ENCODE assay signal across 9 cellular contexts in genomic region chr18:63848159-63848558, GRCh38. TPM values are rescaled to one million over a fixed set of nuclear protein-coding genes. Genes with fewer than 3 reads are reported as not detected.
DNase-seq lines count a peak whose midpoint lies in the region; ATAC-seq, FAIRE-seq and TF ChIP-seq lines count a peak whose summit lies in the region.
"Had no signal": no experiment of that assay in that cellular context is flagged by ENCODE, and none has a peak within 500 bp of the region (broad histone marks: within the 10 kb centered on the region; RNA-seq: fewer than 3 reads in every experiment).

No MANE protein-coding gene starts in this region.

- H3K4me3 Mint-ChIP-seq in naive thymus-derived CD8-positive, alpha-beta T cell, result no peak overlapping the region

- in situ Hi-C loops in GM13976 (cut with MboI; ENCODE audit: low sequenced_read_pairs, unreplicated experiment), result loop anchor here (10.0 kb wide), 2 partner anchors 87 to 323 kb away; no protein-coding TSS in a partner anchor

- peak; percentile 56 for ATAC-seq in HG03521 (IDR thresholded peaks at IDR 0.05; ENCODE audit: unreplicated experiment)
- ATAC-seq in HG03025 (IDR thresholded peaks at IDR 0.05; ENCODE audit: low FRiP score, unreplicated experiment), result no peak
- ATAC-seq in naive thymus-derived CD8-positive, alpha-beta T cell, result no peak

- peaks cover 0 to 8% (median 2%) of the 10 kb centered on the region in 5 donors for H3K27me3 Mint-ChIP-seq in naive thymus-derived CD8-positive, alpha-beta T cell

- H2AFZ ChIP-seq in OCI-LY1 (ENCODE audit: low read length) (no peak overlapping the region), endothelial cell of umbilical vein (ENCODE audit: low read depth, low read length) (no peak overlapping the region), osteoblast (ENCODE audit: low read length) (no peak overlapping the region)

- no peaks in the 10 kb centered on the region for H3K4me1 Mint-ChIP-seq in naive thymus-derived CD8-positive, alpha-beta T cell

- no peaks in the 10 kb centered on the region for H3K9me3 Mint-ChIP-seq in naive thymus-derived CD8-positive, alpha-beta T cell

- no TSS peak for BruUV-seq in endothelial cell of umbilical vein (replicated peaks; lab: Mats Ljungman, UMichigan)

- no peaks in the 10 kb centered on the region for H3K36me3 Mint-ChIP-seq in naive thymus-derived CD8-positive, alpha-beta T cell

- no peak overlapping the region for H3K4me3 ChIP-seq in OCI-LY1 (ENCODE audit: low read depth, low read length, poor library complexity, severe bottlenecking)
- H3K4me3 ChIP-seq in endothelial cell of umbilical vein (replicated peaks in 1 of 3; ENCODE audit: insufficient read depth in 1 of 3, low read depth in 1 of 3, low read length in 3 of 3), result no peak overlapping the region
- no peak overlapping the region for H3K4me3 ChIP-seq in osteoblast (ENCODE audit: insufficient read depth, low read length)

- H3K27me3 ChIP-seq in OCI-LY1 (ENCODE audit: insufficient read depth, low read length) (no peaks in the 10 kb centered on the region), endothelial cell of umbilical vein (ENCODE audit: control insufficient read depth in 2 of 2, insufficient read depth in 2 of 2, low read length in 2 of 2) (no peaks in the 10 kb centered on the region), osteoblast (ENCODE audit: insufficient read depth, low read length) (peaks cover 12% of the 10 kb centered on the region)

- FAIRE-seq in endothelial cell of umbilical vein (lab: Jason Lieb, UNC), result peak; percentile 65

- TF ChIP-seq CTCF in GM13976 (IDR thresholded peaks at IDR 0.05; ENCODE audit: borderline replicate concordance, control extremely low read depth, extremely low read depth, insufficient read depth, missing control alignments), result peak; percentile 65
- peak; percentile 56 for TF ChIP-seq CTCF in OCI-LY1 (IDR thresholded peaks at IDR 0.05; ENCODE audit: low read length)
- TF ChIP-seq CTCF in endothelial cell of umbilical vein (IDR thresholded peaks at IDR 0.05; ENCODE audit: extremely low read depth in 1 of 2, insufficient read depth in 1 of 2, low read depth in 1 of 2, low read length in 2 of 2), result peak; percentile 56 to 57
- peak; percentile 76 for TF ChIP-seq CTCF in osteoblast (IDR thresholded peaks at IDR 0.05; ENCODE audit: extremely low read depth, low read depth, low read length)

- CTCF ChIA-PET in endothelial cell of umbilical vein (lab: Charles Lee), result interaction anchor here (1.2 to 2.0 kb wide), 2 partner anchors 88 to 337 kb away, joined by 4 to 10 read pairs; no protein-coding TSS in a partner anchor

- H3K4me1 ChIP-seq in OCI-LY1 (ENCODE audit: insufficient read depth, low read length, severe bottlenecking) (no peaks in the 10 kb centered on the region), endothelial cell of umbilical vein (ENCODE audit: control insufficient read depth, extremely low read depth, insufficient read depth, low read length) (no peaks in the 10 kb centered on the region), osteoblast (ENCODE audit: insufficient read depth, low read length) (no peaks in the 10 kb centered on the region)

- H3K36me3 ChIP-seq in OCI-LY1 (ENCODE audit: insufficient read depth, low read length) (no peaks in the 10 kb centered on the region), endothelial cell of umbilical vein (ENCODE audit: control insufficient read depth in 2 of 2, extremely low read depth in 1 of 2, insufficient read depth in 2 of 2, low read length in 2 of 2) (no peaks in the 10 kb centered on the region), osteoblast (ENCODE audit: insufficient read depth, low read length) (no peaks in the 10 kb centered on the region)

- H3K79me2 ChIP-seq in OCI-LY1 (ENCODE audit: insufficient read depth, low read length) (no peaks in the 10 kb centered on the region), endothelial cell of umbilical vein (ENCODE audit: control insufficient read depth, insufficient read depth, low read length) (no peaks in the 10 kb centered on the region), osteoblast (ENCODE audit: insufficient read depth, low read length) (no peaks in the 10 kb centered on the region)

- H4K20me1 ChIP-seq in OCI-LY1 (ENCODE audit: insufficient read depth, low read length), result no peaks in the 10 kb centered on the region
- no peaks in the 10 kb centered on the region for H4K20me1 ChIP-seq in endothelial cell of umbilical vein (replicated peaks; ENCODE audit: control insufficient read depth, extremely low read depth, insufficient read depth, low read length)
- no peaks in the 10 kb centered on the region for H4K20me1 ChIP-seq in osteoblast (ENCODE audit: insufficient read depth, low read length)

- no peak overlapping the region for H3K27ac Mint-ChIP-seq in naive thymus-derived CD8-positive, alpha-beta T cell

- intact Hi-C loops in endothelial cell of umbilical vein (cut with micrococcal nuclease), result loop anchor here (1.0 to 5.0 kb wide), 3 partner anchors 88 to 330 kb away; no protein-coding TSS in a partner anchor

- H3K27ac ChIP-seq in OCI-LY1 (ENCODE audit: low read depth, low read length, poor library complexity, severe bottlenecking) (no peak overlapping the region), endothelial cell of umbilical vein (ENCODE audit: insufficient read depth, low read depth, low read length) (no peak overlapping the region), osteoblast (ENCODE audit: low read depth, low read length) (no peak overlapping the region)

- no peaks in the 10 kb centered on the region for H3F3A ChIP-seq in OCI-LY1 (ENCODE audit: insufficient read depth, low read length)

- H3K9me3 ChIP-seq in OCI-LY1 (ENCODE audit: low read length) (no peaks in the 10 kb centered on the region), endothelial cell of umbilical vein (replicated peaks; ENCODE audit: control insufficient read depth, insufficient read depth, low read length) (no peaks in the 10 kb centered on the region), osteoblast (ENCODE audit: low read depth, low read length) (no peaks in the 10 kb centered on the region)

- POLR2A ChIA-PET in endothelial cell of umbilical vein (lab: Charles Lee), result no interaction called here
- POLR2A ChIA-PET in naive thymus-derived CD8-positive, alpha-beta T cell (lab: Charles Lee), result no interaction called here

- TF ChIP-seq POLR2A in endothelial cell of umbilical vein (IDR thresholded peaks at IDR 0.05; ENCODE audit: low read depth, low read length), result no peak

- dilution Hi-C loops in endothelial cell of umbilical vein (cut with MboI; ENCODE audit: extremely low pct_ligation_motif_present, low sequenced_read_pairs), result no loop called here

- H3K9me1 ChIP-seq in endothelial cell of umbilical vein (replicated peaks; ENCODE audit: control insufficient read depth, extremely low read depth, insufficient read depth, low read length), result no peaks in the 10 kb centered on the region

- H3K4me2 ChIP-seq in OCI-LY1 (ENCODE audit: low read length), result no peak overlapping the region
- H3K4me2 ChIP-seq in endothelial cell of umbilical vein (ENCODE audit: insufficient read depth, low read length), result no peak overlapping the region
- H3K4me2 ChIP-seq in osteoblast (ENCODE audit: insufficient read depth, low read length), result no peak overlapping the region

- H3K9ac ChIP-seq in OCI-LY1 (ENCODE audit: low read length) (no peak overlapping the region), endothelial cell of umbilical vein (replicated peaks; ENCODE audit: extremely low read depth, insufficient read depth, low read length) (no peak overlapping the region)

- DNase-seq in AG08395 (ENCODE audit: low spot score), result peak; percentile 54
- no peak for DNase-seq in GM13976 (ENCODE audit: low spot score)
- peak; percentile 62 for DNase-seq in endothelial cell of umbilical vein (ENCODE audit: low read depth, low spot score)
- DNase-seq in osteoblast (ENCODE audit: insufficient read length, low spot score, missing footprints), result no peak
- no peak for DNase-seq in naive thymus-derived CD8-positive, alpha-beta T cell

- H3K9me2 ChIP-seq in OCI-LY1 (ENCODE audit: low read depth, low read length), result no peaks in the 10 kb centered on the region

TF ChIP-seq in endothelial cell of umbilical vein, 7 proteins besides CTCF, POLR2A, EP300 and RAD21:
- TF ChIP-seq MYC (IDR thresholded peaks at IDR 0.05; ENCODE audit: low read depth, low read length), result no peak
- TF ChIP-seq GATA2 (IDR thresholded peaks at IDR 0.05; ENCODE audit: insufficient read depth, insufficient read length, low read depth, low read length), result no peak
- no peak for TF ChIP-seq FOS (IDR thresholded peaks at IDR 0.05; ENCODE audit: borderline replicate concordance, insufficient read depth, low read length)
- TF ChIP-seq EZH2 (IDR thresholded peaks at IDR 0.05; ENCODE audit: borderline replicate concordance, low read depth, low read length, severe bottlenecking), result no peak
- no peak for TF ChIP-seq MAX (IDR thresholded peaks at IDR 0.05; ENCODE audit: insufficient read depth, insufficient read length)
TF ChIP-seq in endothelial cell of umbilical vein: peak in this region for 0.

RNA-seq across cellular contexts. Expression of gene SERPINB2, which starts 39.3 kb away (rescaled TPM):
- 0.24 and 0.39 TPM in 2 replicates for total RNA-seq in endothelial cell of umbilical vein
- polyA plus RNA-seq in endothelial cell of umbilical vein, result 2.0 and 2.5 TPM in 2 replicates
- polyA plus RNA-seq in endothelial cell of umbilical vein (2011; cell fraction: cytosol; rRNA removed), result 5.7 and 10.5 TPM in 2 replicates
- 15.3 and 26.8 TPM in 2 replicates for polyA plus RNA-seq in endothelial cell of umbilical vein (2011; cell fraction: nucleus; rRNA removed)
- polyA plus RNA-seq in endothelial cell of umbilical vein (2012), result 0.34 and 10.5 TPM in 2 replicates
- 0.83 and 2.8 TPM in 2 replicates for polyA minus RNA-seq in endothelial cell of umbilical vein
- not detected for polyA minus RNA-seq in endothelial cell of umbilical vein (2011; cell fraction: cytosol; rRNA and poly(A)+ RNA removed)
- polyA minus RNA-seq in endothelial cell of umbilical vein (2011; cell fraction: nucleus; rRNA and poly(A)+ RNA removed), result 7.7 and 14.2 TPM in 2 replicates
- 0.72 and 1.8 TPM in 2 replicates for total RNA-seq in osteoblast
- total RNA-seq in naive thymus-derived CD8-positive, alpha-beta T cell, result 1 to 10 TPM; 1.5 to 1.9 TPM
- polyA plus RNA-seq in naive thymus-derived CD8-positive, alpha-beta T cell, result under 1 TPM in 1 of 3 donors, not detected in 2; 0.09 TPM
- total RNA-seq: urinary bladder had no signal
- polyA plus RNA-seq: urinary bladder had no signal

RNA-seq across cellular contexts. Expression of gene SERPINB10, which starts 59.6 kb away (rescaled TPM):
- total RNA-seq in endothelial cell of umbilical vein (not detected in 2 replicates), osteoblast (0.29 TPM in 1 of 2 replicates, not detected in the other)
- polyA plus RNA-seq in endothelial cell of umbilical vein, result not detected in 2 replicates
- not detected in 2 replicates for polyA plus RNA-seq in endothelial cell of umbilical vein (2011; cell fraction: cytosol; rRNA removed)
- polyA plus RNA-seq in endothelial cell of umbilical vein (2011; cell fraction: nucleus; rRNA removed), result not detected in 2 replicates
- polyA plus RNA-seq in endothelial cell of umbilical vein (2012), result not detected in 2 replicates
- not detected in 2 replicates for polyA minus RNA-seq in endothelial cell of umbilical vein
- not detected for polyA minus RNA-seq in endothelial cell of umbilical vein (2011; cell fraction: cytosol; rRNA and poly(A)+ RNA removed)
- not detected in 2 replicates for polyA minus RNA-seq in endothelial cell of umbilical vein (2011; cell fraction: nucleus; rRNA and poly(A)+ RNA removed)
- not detected for total RNA-seq in naive thymus-derived CD8-positive, alpha-beta T cell
- polyA plus RNA-seq in naive thymus-derived CD8-positive, alpha-beta T cell, result not detected
- polyA plus RNA-seq: urinary bladder had no signal

Comparison
In these comparisons a context has a peak if more than half of its experiments do, and no peak if none do; other contexts are left out.
1. DNase-seq: peak in AG08395 (single experiment) and endothelial cell of umbilical vein (single experiment); none in GM13976 (single experiment), osteoblast (single experiment) and naive thymus-derived CD8-positive, alpha-beta T cell (0 of 10).
2. Peak in every context shown above with its lines, with median percentiles within 50 percentile points of each other: CTCF ChIP-seq.